ENCODE assay signal across 8 cellular contexts in the genomic region with DNA sequence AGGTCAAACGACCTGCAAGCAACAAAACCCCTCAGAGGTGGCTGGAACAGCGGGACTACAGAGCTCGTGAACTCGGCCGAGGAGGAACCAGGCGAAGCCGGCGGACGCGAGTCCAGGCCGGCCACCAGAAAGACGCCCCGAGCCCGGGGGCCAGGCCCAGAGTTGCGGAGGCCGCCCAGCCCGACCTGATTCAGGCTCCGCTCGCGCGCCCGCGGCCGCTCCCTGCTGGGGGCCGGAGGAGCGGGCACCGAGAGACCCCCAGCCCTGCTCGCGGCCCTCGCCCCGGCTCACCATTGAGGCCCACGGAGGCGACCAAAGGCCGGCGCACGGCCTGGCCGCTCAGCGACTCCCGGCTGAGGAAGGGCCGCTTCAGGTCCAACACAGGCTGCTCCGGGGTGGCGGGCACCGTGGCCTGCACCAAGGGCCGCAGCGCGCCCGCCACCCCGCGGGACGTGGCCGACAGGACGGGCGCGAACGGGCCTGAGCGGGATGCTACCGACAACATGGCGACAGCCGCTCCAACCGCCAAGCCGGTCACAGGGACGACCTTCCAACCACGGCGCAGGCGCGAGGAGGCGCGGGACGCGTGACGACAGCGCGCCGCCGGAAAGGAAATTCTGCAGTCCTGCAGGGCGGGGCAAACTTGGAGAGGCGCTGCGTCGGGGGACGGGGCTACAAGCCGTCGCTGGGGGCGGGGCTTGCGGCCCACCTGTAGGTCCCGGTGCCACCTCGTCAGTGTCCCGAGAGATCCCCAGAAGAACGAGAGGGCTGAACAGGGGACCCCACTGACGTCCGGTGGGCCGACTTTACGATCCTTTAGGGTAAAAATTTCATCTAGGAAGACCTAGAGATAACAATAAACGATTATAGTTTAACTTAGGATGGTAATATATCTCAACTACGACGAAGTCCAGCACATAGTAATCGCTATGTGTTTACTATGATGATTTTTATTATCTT. TPM values are rescaled to one million over a fixed set of nuclear protein-coding genes. Genes with fewer than 3 reads are reported as not detected.
DNase-seq lines count a peak whose midpoint lies in the region; ATAC-seq and TF ChIP-seq lines count a peak whose summit lies in the region.

A gene (minus strand): TSS at position 538 of the 960 bp plus-strand sequence. CDS start 33 bp downstream, at position 505.

- intact Hi-C loops in breast epithelium (cut with DNase I; ENCODE audit: low total_unique reads), result no loop called here

- H3K9me3 ChIP-seq in WERI-Rb-1 (ENCODE audit: severe bottlenecking) (peaks cover 6% of the 10 kb centered on the region), breast epithelium (no peaks in the 10 kb centered on the region), iPS-18c (ENCODE audit: control insufficient read depth, insufficient read depth, low read length) (no peaks in the 10 kb centered on the region), skeletal muscle tissue (ENCODE audit: control insufficient read depth in 3 of 3, low read length in 3 of 3) (no peaks in the 10 kb centered on the region)

- peaks cover 2% of the 10 kb centered on the region for H3K27me3 ChIP-seq in WERI-Rb-1 (ENCODE audit: insufficient read depth, low read depth, severe bottlenecking)
- H3K27me3 ChIP-seq in breast epithelium, result no peaks in the 10 kb centered on the region
- H3K27me3 ChIP-seq in skeletal muscle tissue (ENCODE audit: control insufficient read depth in 3 of 3, insufficient read depth in 3 of 3, low read length in 3 of 3), result peaks cover 0 to 4% (median 0%) of the 10 kb centered on the region in 3 donors

- H3K36me3 ChIP-seq in WERI-Rb-1 (peaks cover 26% of the 10 kb centered on the region), breast epithelium (no peaks in the 10 kb centered on the region), skeletal muscle tissue (ENCODE audit: control insufficient read depth in 3 of 3, insufficient read depth in 3 of 3, low read length in 3 of 3) (peaks cover 0 to 3% (median 0%) of the 10 kb centered on the region in 3 donors)

- peak within 1 kb of the TSS; percentile 93 to 98 (median 96) for H3K9ac ChIP-seq in skeletal muscle tissue (ENCODE audit: low read depth in 1 of 3, low read length in 3 of 3)

- ATAC-seq in GM18909 (IDR thresholded peaks at IDR 0.05; ENCODE audit: poor library complexity, unreplicated experiment) (peak; percentile 97), HG03159 (IDR thresholded peaks at IDR 0.05; ENCODE audit: unreplicated experiment) (peak; percentile 97)

- peak; percentile 73 for TF ChIP-seq POLR2A in breast epithelium (IDR thresholded peaks at IDR 0.05)

- H3K4me3 ChIP-seq in WERI-Rb-1 (ENCODE audit: low read depth, low read length), result peak within 1 kb of the TSS; percentile 99
- H3K4me3 ChIP-seq in breast epithelium, result peak within 1 kb of the TSS; percentile 68 to 97 (median 78)
- peak within 1 kb of the TSS; percentile 93 for H3K4me3 ChIP-seq in iPS-18c (ENCODE audit: insufficient read depth, low read depth, low read length)
- H3K4me3 ChIP-seq in skeletal muscle tissue (ENCODE audit: low read length in 3 of 3), result peak within 1 kb of the TSS; percentile 78 to 96 (median 91)

- H3K4me1 ChIP-seq in breast epithelium, result peaks cover 0 to 9% of the 10 kb centered on the region in 2 donors
- H3K4me1 ChIP-seq in skeletal muscle tissue (ENCODE audit: control insufficient read depth in 3 of 3, insufficient read depth in 3 of 3, low read length in 3 of 3), result peaks cover 12 to 23% (median 21%) of the 10 kb centered on the region in 3 donors

- H3K27ac ChIP-seq in WERI-Rb-1 (peak within 1 kb of the TSS; percentile 96), breast epithelium (peak within 1 kb of the TSS; percentile 88 to 94), skeletal muscle tissue (ENCODE audit: low read depth, low read length) (peak within 1 kb of the TSS; percentile 93)

- TF ChIP-seq CTCF in WERI-Rb-1 (IDR thresholded peaks at IDR 0.05; ENCODE audit: low read depth, low read length), result no peak
- no peak for TF ChIP-seq CTCF in breast epithelium (IDR thresholded peaks at IDR 0.05)

- peak; percentile 96 for DNase-seq in AG08395 (ENCODE audit: low spot score)
- DNase-seq in NCI-H2227 (lab: John Stamatoyannopoulos, UW; ENCODE audit: unreplicated experiment), result peak; percentile 100
- peak; percentile 97 for DNase-seq in WERI-Rb-1
- DNase-seq in breast epithelium (ENCODE audit: low spot score in 2 of 2), result peak; percentile 90 to 92

RNA-seq across cellular contexts. Expression of the gene that starts here (rescaled TPM):
- total RNA-seq in breast epithelium (10 to 100 TPM; 26.9 to 33.1 (median 27.1) TPM), skeletal muscle tissue (48.5 TPM)

Comparison
In these comparisons a context has a peak if more than half of its experiments do, and no peak if none do; other contexts are left out.
1. Peak in every context shown above with its lines: DNase-seq, ATAC-seq, H3K4me3 ChIP-seq and H3K27ac ChIP-seq.